ENCODE assay signal across 8 cellular contexts in genomic region chr12:57237952-57238853, GRCh38. TPM values are rescaled to one million over a fixed set of nuclear protein-coding genes. Genes with fewer than 3 reads are reported as not detected.
DNase-seq lines count a peak whose midpoint lies in the region; ATAC-seq and TF ChIP-seq lines count a peak whose summit lies in the region.

No MANE protein-coding gene starts in this region.

- CTCF ChIA-PET in mammary epithelial cell (lab: Charles Lee; ENCODE audit: low non-redundant PET) = no interaction called here

- H3K27me3 ChIP-seq in mammary epithelial cell (ENCODE audit: insufficient read depth, low read length) (peaks cover 4% of the 10 kb centered on the region), muscle layer of colon (ENCODE audit: control insufficient read depth in 1 of 2, insufficient read depth in 2 of 2, low read length in 2 of 2) (peaks cover 60 to 81% of the 10 kb centered on the region in 2 donors)

- in situ Hi-C loops in mammary epithelial cell (cut with MboI; ENCODE audit: low sequenced_read_pairs in 2 of 2) = no loop called here

- H3K9ac ChIP-seq in mammary epithelial cell (ENCODE audit: insufficient read depth, low read length) (no peak overlapping the region), muscle layer of colon (ENCODE audit: low read length) (no peak overlapping the region)

- TF ChIP-seq CTCF in mammary epithelial cell (conservative IDR thresholded peaks at IDR 0.05 in 1 of 2, IDR thresholded peaks at IDR 0.05 in 1 of 2; ENCODE audit: extremely low read depth in 1 of 2, insufficient read depth in 1 of 2, low read depth in 1 of 2, low read length in 2 of 2) = no peak

- no TSS peak for BruUV-seq in mammary epithelial cell (replicated peaks; lab: Mats Ljungman, UMichigan)

- H3K4me2 ChIP-seq in mammary epithelial cell (ENCODE audit: insufficient read depth, low read depth, low read length) = peak overlapping the region; percentile 97

- H3K79me2 ChIP-seq in mammary epithelial cell (ENCODE audit: insufficient read depth, low read length) = peaks cover 4% of the 10 kb centered on the region

- H3K27ac ChIP-seq in mammary epithelial cell (ENCODE audit: insufficient read depth, low read depth, low read length) (no peak overlapping the region), muscle layer of colon (ENCODE audit: low read depth, low read length) (no peak overlapping the region)

- H3K36me3 ChIP-seq in mammary epithelial cell (ENCODE audit: insufficient read depth, low read length) = peaks cover 12% of the 10 kb centered on the region
- H3K36me3 ChIP-seq in muscle layer of colon (ENCODE audit: insufficient read depth, low read length) = peaks cover 11% of the 10 kb centered on the region

- dilution Hi-C loops in mammary epithelial cell (cut with HindIII; ENCODE audit: low sequenced_read_pairs) = loop anchor here (10.0 kb wide), 1 partner anchor 53 kb away; no protein-coding TSS in a partner anchor

- peak; percentile 46 for DNase-seq in DMS 273 (lab: John Stamatoyannopoulos, UW; ENCODE audit: unreplicated experiment)
- DNase-seq in DMS 273 treated with DMSO at 0.1 percent for 48 hours (lab: John Stamatoyannopoulos, UW) = no peak
- DNase-seq in NCI-H510A (lab: John Stamatoyannopoulos, UW) = peak; percentile 36
- no peak for DNase-seq in mammary epithelial cell
- DNase-seq in NOMO-1 treated with DMSO at 0.1 percent for 48 hours (lab: John Stamatoyannopoulos, UW; ENCODE audit: unreplicated experiment) = no peak

- H3K4me3 ChIP-seq in mammary epithelial cell (replicated peaks in 1 of 3; ENCODE audit: insufficient read depth in 1 of 3, low read depth in 2 of 3, low read length in 3 of 3) (peak overlapping the region in 1 of 3 experiments; percentile 26), muscle layer of colon (ENCODE audit: low read depth in 1 of 2, low read length in 2 of 2) (peak overlapping the region; percentile 44 to 68)

- no peak for ATAC-seq in GM21367 (IDR thresholded peaks at IDR 0.05; ENCODE audit: unreplicated experiment)
- no peak for ATAC-seq in HG03108 (IDR thresholded peaks at IDR 0.05; ENCODE audit: unreplicated experiment)

- no peaks in the 10 kb centered on the region for H4K20me1 ChIP-seq in mammary epithelial cell (ENCODE audit: insufficient read depth, low read length)

- no peak overlapping the region for H2AFZ ChIP-seq in mammary epithelial cell (ENCODE audit: low read depth, low read length)

- WGBS in mammary epithelial cell (ENCODE audit: low coverage, missing lambda C conversion rate) = 16% methylated on average over 17 of the region's 62 CpGs

- intact Hi-C loops in mammary epithelial cell (cut with micrococcal nuclease) = loop anchor here (2.0 kb wide), 1 partner anchor 111 kb away; no protein-coding TSS in a partner anchor

- peaks cover 41% of the 10 kb centered on the region for H3K4me1 ChIP-seq in mammary epithelial cell (ENCODE audit: insufficient read depth, low read length)
- H3K4me1 ChIP-seq in muscle layer of colon (ENCODE audit: insufficient read depth, low read length) = peaks cover 44% of the 10 kb centered on the region

- H3K9me3 ChIP-seq in mammary epithelial cell (replicated peaks; ENCODE audit: insufficient read depth, low read length) (no peaks in the 10 kb centered on the region), muscle layer of colon (ENCODE audit: low read length) (no peaks in the 10 kb centered on the region)

RNA-seq across cellular contexts. Expression of gene SHMT2, which starts 8.7 kb away (rescaled TPM):
- 100 to 1,000 TPM; 266 to 337 TPM for total RNA-seq in mammary epithelial cell
- polyA plus RNA-seq in mammary epithelial cell = 285 TPM
- 190 TPM for polyA minus RNA-seq in mammary epithelial cell

RNA-seq across cellular contexts. Expression of gene STAC3, which starts 12.8 kb away (rescaled TPM):
- total RNA-seq in mammary epithelial cell = 1 to 10 TPM in 1 of 2 donors, under 1 TPM in 1; 0.50 to 1.2 TPM
- polyA plus RNA-seq in mammary epithelial cell = 0.35 TPM
- polyA minus RNA-seq in mammary epithelial cell = not detected

RNA-seq across cellular contexts. Expression of gene NXPH4, which starts 21.6 kb away (rescaled TPM):
- total RNA-seq in mammary epithelial cell = 1 to 10 TPM in 1 of 2 donors, under 1 TPM in 1; 0.67 to 5.3 TPM
- 0.51 TPM for polyA plus RNA-seq in mammary epithelial cell
- polyA minus RNA-seq in mammary epithelial cell = 0.41 TPM

Comparison
In these comparisons a context has a peak if more than half of its experiments do, and no peak if none do; other contexts are left out.
1. DNase-seq: peak in DMS 273 (single experiment) and NCI-H510A (single experiment); none in DMS 273 treated with DMSO at 0.1 percent for 48 hours (single experiment), mammary epithelial cell (single experiment) and NOMO-1 treated with DMSO at 0.1 percent for 48 hours (single experiment).